ENCODE assay signal across 1 cellular context in genomic region chr21:41749286-41749685, GRCh38.
TF ChIP-seq lines count a peak whose summit lies in the region.

No MANE protein-coding gene starts in this region.

TF ChIP-seq in HepG2, 621 proteins besides CTCF, POLR2A, EP300 and RAD21 (continued from another document):
- TF ChIP-seq ZBTB39 (CRISPR knock-in tag; IDR thresholded peaks at IDR 0.05), result no peak
- TF ChIP-seq NFKBIZ (CRISPR knock-in tag; IDR thresholded peaks at IDR 0.05), result no peak
- no peak for TF ChIP-seq ATM (IDR thresholded peaks at IDR 0.05; ENCODE audit: borderline replicate concordance)
- TF ChIP-seq FOXO4 (CRISPR knock-in tag; conservative IDR thresholded peaks at IDR 0.05), result no peak
- TF ChIP-seq AKNA (CRISPR knock-in tag; IDR thresholded peaks at IDR 0.05; ENCODE audit: borderline replicate concordance), result no peak
- TF ChIP-seq ZNF770 (CRISPR knock-in tag; IDR thresholded peaks at IDR 0.05), result no peak
- TF ChIP-seq ZNF30 (CRISPR knock-in tag; IDR thresholded peaks at IDR 0.05), result no peak
- TF ChIP-seq ZNF530 (CRISPR knock-in tag; IDR thresholded peaks at IDR 0.05; ENCODE audit: low read depth), result no peak
- TF ChIP-seq ZBTB10 (CRISPR knock-in tag; IDR thresholded peaks at IDR 0.05; ENCODE audit: borderline replicate concordance), result no peak
- no peak for TF ChIP-seq ZKSCAN1 (IDR thresholded peaks at IDR 0.05; ENCODE audit: low read length)
- no peak for TF ChIP-seq ZBTB1 (CRISPR knock-in tag; IDR thresholded peaks at IDR 0.05; ENCODE audit: borderline replicate concordance)
- no peak for TF ChIP-seq SP2 (CRISPR knock-in tag; IDR thresholded peaks at IDR 0.05)
- TF ChIP-seq, protein P1, sequence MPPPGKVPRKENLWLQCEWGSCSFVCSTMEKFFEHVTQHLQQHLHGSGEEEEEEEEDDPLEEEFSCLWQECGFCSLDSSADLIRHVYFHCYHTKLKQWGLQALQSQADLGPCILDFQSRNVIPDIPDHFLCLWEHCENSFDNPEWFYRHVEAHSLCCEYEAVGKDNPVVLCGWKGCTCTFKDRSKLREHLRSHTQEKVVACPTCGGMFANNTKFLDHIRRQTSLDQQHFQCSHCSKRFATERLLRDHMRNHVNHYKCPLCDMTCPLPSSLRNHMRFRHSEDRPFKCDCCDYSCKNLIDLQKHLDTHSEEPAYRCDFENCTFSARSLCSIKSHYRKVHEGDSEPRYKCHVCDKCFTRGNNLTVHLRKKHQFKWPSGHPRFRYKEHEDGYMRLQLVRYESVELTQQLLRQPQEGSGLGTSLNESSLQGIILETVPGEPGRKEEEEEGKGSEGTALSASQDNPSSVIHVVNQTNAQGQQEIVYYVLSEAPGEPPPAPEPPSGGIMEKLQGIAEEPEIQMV (CRISPR knock-in tag; IDR thresholded peaks at IDR 0.05; ENCODE audit: low read depth), result no peak
- no peak for TF ChIP-seq ZNF10 (CRISPR knock-in tag; IDR thresholded peaks at IDR 0.05; ENCODE audit: borderline replicate concordance, low read depth)
- TF ChIP-seq ARID2 (CRISPR knock-in tag; IDR thresholded peaks at IDR 0.05; ENCODE audit: borderline replicate concordance), result no peak
- TF ChIP-seq ZNF281 (CRISPR knock-in tag; IDR thresholded peaks at IDR 0.05; ENCODE audit: borderline replicate concordance), result no peak
- TF ChIP-seq SP4 (CRISPR knock-in tag; IDR thresholded peaks at IDR 0.05), result no peak
